15 cellular contexts compared by ENCODE assay signal in the genomic region with DNA sequence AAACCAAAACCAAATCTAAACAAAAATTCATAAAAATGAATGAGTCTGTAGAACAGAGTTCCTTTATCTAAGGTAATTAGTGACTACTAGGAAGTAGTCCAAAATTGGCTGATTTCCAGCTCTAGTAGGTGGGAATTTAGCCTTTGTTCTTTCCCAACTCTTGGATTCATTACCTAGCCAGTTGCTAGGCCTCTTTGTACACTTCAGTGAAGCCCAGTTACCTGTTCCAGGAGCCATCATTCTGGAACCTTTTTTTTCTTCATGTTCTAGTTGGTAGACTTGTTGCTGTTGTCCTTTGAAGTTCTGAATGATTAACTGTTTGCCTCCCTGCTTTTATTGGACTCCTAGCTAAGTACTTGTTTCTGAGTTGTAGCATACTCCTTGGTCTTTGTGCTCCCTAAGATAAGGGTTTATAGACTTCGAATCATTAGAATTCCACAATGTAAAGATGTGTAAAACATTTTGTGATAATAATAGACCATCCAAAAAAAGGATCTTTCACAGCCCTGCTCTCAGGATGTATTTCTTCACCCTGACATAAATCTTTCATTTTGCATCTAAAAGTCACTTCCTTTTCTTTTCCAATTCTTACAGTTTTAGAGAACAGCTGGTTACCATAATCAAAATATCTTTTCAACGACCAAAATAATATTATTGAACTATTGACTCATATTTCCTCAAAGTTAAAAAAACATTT. TPM values are rescaled to one million over a fixed set of nuclear protein-coding genes. Genes with fewer than 3 reads are reported as not detected.
DNase-seq lines count a peak whose midpoint lies in the region; ATAC-seq and FAIRE-seq lines count a peak whose summit lies in the region.
"Had no signal": no experiment of that assay in that cellular context is flagged by ENCODE, and none has a peak within 500 bp of the region (broad histone marks: within the 10 kb centered on the region; RNA-seq: fewer than 3 reads in every experiment).

No MANE protein-coding gene starts in this region.

- intact Hi-C loops in dendritic cell treated with granulocyte-macrophage colony-stimulating factor and Interleukin-4, amounts not matched to agents 40 ng/mL and 50 ng/mL, for 4 days (cut with micrococcal nuclease), result loop anchor here (10.0 kb wide), 1 partner anchor 46 kb away; no protein-coding TSS in a partner anchor

- DNase-seq in NCI-H510A (lab: John Stamatoyannopoulos, UW), result peak; percentile 3
- DNase-seq in NCI-H510A treated with DMSO at 0.1 percent for 48 hours (lab: John Stamatoyannopoulos, UW), result no peak
- DNase-seq in MV-4-11 (lab: John Stamatoyannopoulos, UW), result peak; percentile 83
- DNase-seq in small intestine, result peak; percentile 93
- no peak for DNase-seq in urothelium cell line (ENCODE audit: low spot score)
- DNase-seq: activated CD8-positive, alpha-beta T cell treated with anti-CD3 and anti-CD28 coated beads for 36 hours; activated naive CD4-positive, alpha-beta T cell; NCI-H1092 treated with DMSO at 0.1 percent for 48 hours; testis had no signal

- H3K27me3 ChIP-seq in small intestine (ENCODE audit: control insufficient read depth in 2 of 2, insufficient read depth in 2 of 2, low read length in 2 of 2), result no peaks in the 10 kb centered on the region
- H3K27me3 ChIP-seq: cardiac muscle cell, testis had no signal

- H3K9me3 Mint-ChIP-seq in dendritic cell treated with granulocyte-macrophage colony-stimulating factor and Interleukin-4, amounts not matched to agents 40 ng/mL and 50 ng/mL, for 4 days, result peaks cover 7% of the 10 kb centered on the region
- H3K9me3 Mint-ChIP-seq: activated CD8-positive, alpha-beta T cell treated with anti-CD3 and anti-CD28 coated beads for 36 hours; T-helper 2 cell treated with Interferon-gamma antibody and Interleukin-4, amounts not matched to agents 5 μg/mL and 100 μg/mL, for 36 hours had no signal

- peaks cover 59% of the 10 kb centered on the region for H3K4me1 Mint-ChIP-seq in dendritic cell treated with granulocyte-macrophage colony-stimulating factor and Interleukin-4, amounts not matched to agents 40 ng/mL and 50 ng/mL, for 4 days (ENCODE audit: low read depth)

- WGBS in small intestine, 3 donors, result 0 to 14% (median 9%) methylated on average over 2 of the region's 2 CpGs

- H3K4me3 Mint-ChIP-seq in dendritic cell treated with granulocyte-macrophage colony-stimulating factor and Interleukin-4, amounts not matched to agents 40 ng/mL and 50 ng/mL, for 4 days, result no peak overlapping the region
- H3K4me3 Mint-ChIP-seq: activated CD8-positive, alpha-beta T cell treated with anti-CD3 and anti-CD28 coated beads for 36 hours; T-helper 2 cell treated with Interferon-gamma antibody and Interleukin-4, amounts not matched to agents 5 μg/mL and 100 μg/mL, for 36 hours had no signal

- H3K27ac ChIP-seq in small intestine (ENCODE audit: low read depth in 1 of 2, low read length in 1 of 2), result peak overlapping the region; percentile 58 to 60
- H3K27ac ChIP-seq: cardiac muscle cell, testis had no signal

- ATAC-seq in HG03108 (IDR thresholded peaks at IDR 0.05; ENCODE audit: unreplicated experiment), result no peak
- no peak for ATAC-seq in GM19035 (IDR thresholded peaks at IDR 0.05; ENCODE audit: unreplicated experiment)
- ATAC-seq: activated CD8-positive, alpha-beta T cell treated with anti-CD3 and anti-CD28 coated beads for 36 hours; Panc1 had no signal

- H3K27me3 Mint-ChIP-seq in dendritic cell treated with granulocyte-macrophage colony-stimulating factor and Interleukin-4, amounts not matched to agents 40 ng/mL and 50 ng/mL, for 4 days, result no peaks in the 10 kb centered on the region

- FAIRE-seq in small intestine (lab: Jason Lieb, UNC) (peak; percentile 78), urothelium cell line (lab: Jason Lieb, UNC) (no peak)

- no peaks in the 10 kb centered on the region for H3K9me3 ChIP-seq in small intestine (ENCODE audit: control insufficient read depth, low read depth)
- H3K9me3 ChIP-seq: testis had no signal

- no peaks in the 10 kb centered on the region for H3K36me3 ChIP-seq in small intestine (ENCODE audit: control insufficient read depth in 2 of 2, insufficient read depth in 2 of 2, low read length in 2 of 2)
- H3K36me3 ChIP-seq: cardiac muscle cell had no signal

- H3K36me3 Mint-ChIP-seq in dendritic cell treated with granulocyte-macrophage colony-stimulating factor and Interleukin-4, amounts not matched to agents 40 ng/mL and 50 ng/mL, for 4 days (ENCODE audit: low read depth), result peaks cover 15% of the 10 kb centered on the region

- peaks cover 6 to 14% of the 10 kb centered on the region in 2 donors for H3K4me1 ChIP-seq in small intestine (ENCODE audit: control insufficient read depth in 2 of 2, insufficient read depth in 1 of 2, low read depth in 1 of 2, low read length in 1 of 2)

- H3K27ac Mint-ChIP-seq in dendritic cell treated with granulocyte-macrophage colony-stimulating factor and Interleukin-4, amounts not matched to agents 40 ng/mL and 50 ng/mL, for 4 days, result peak overlapping the region; percentile 56
- H3K27ac Mint-ChIP-seq: activated CD8-positive, alpha-beta T cell treated with anti-CD3 and anti-CD28 coated beads for 36 hours; T-helper 2 cell treated with Interferon-gamma antibody and Interleukin-4, amounts not matched to agents 5 μg/mL and 100 μg/mL, for 36 hours had no signal

- H3K4me3 ChIP-seq in small intestine (ENCODE audit: low read depth in 1 of 2, low read length in 2 of 2), result no peak overlapping the region
- H3K4me3 ChIP-seq: cardiac muscle cell, testis had no signal

RNA-seq across cellular contexts. Expression of a gene that starts 9.8 kb away (rescaled TPM):
- 10 to 100 TPM; 11.3 to 22.8 (median 17.0) TPM for polyA plus RNA-seq in small intestine
- polyA plus RNA-seq: cardiac muscle cell had no signal

Comparison
In these comparisons a context has a peak if more than half of its experiments do, and no peak if none do; other contexts are left out.
1. DNase-seq: peak in NCI-H510A (single experiment), MV-4-11 (single experiment) and small intestine (single experiment); none in NCI-H510A treated with DMSO at 0.1 percent for 48 hours (single experiment) and urothelium cell line (single experiment).